In genomic region chr14:30943694-30944093, GRCh38 we compare ENCODE assay signal across 16 cellular contexts.
"Had no signal": no experiment of that assay in that cellular context is flagged by ENCODE, and none has a peak within 500 bp of the region (broad histone marks: within the 10 kb centered on the region; RNA-seq: fewer than 3 reads in every experiment).

No MANE protein-coding gene starts in this region.

- DNase-seq: cerebellar nuclear complex; effector CD4-positive, alpha-beta T cell; endodermal cell; glutamatergic neuron; islet precursor cell; left ventricle myocardium superior; naive thymus-derived CD4-positive, alpha-beta T cell; ovary; small intestine; stimulated activated CD4-positive, alpha-beta T cell treated with anti-CD3 and anti-CD28 coated beads, Interleukin-2, amount 100 ng/mL, for 48 hours; tibial artery had no signal

- H3K4me1 ChIP-seq: right atrium auricular region had no signal

- H3K27me3 Mint-ChIP-seq: naive thymus-derived CD4-positive, alpha-beta T cell; stimulated activated memory B cell treated with anti-CD40 and anti-IgM and Interleukin-4, amounts not matched to agents 10 μg/mL and 1 μg/mL and 100 μg/mL, for 72 hours; stimulated activated naive CD8-positive, alpha-beta T cell treated with anti-CD3 and anti-CD28 coated beads, Interleukin-15, Interleukin-2, amounts not matched to agents 100 ng/mL and 50 ng/mL, for 24 hours had no signal

- H3K36me3 ChIP-seq: ovary had no signal

- H3K27ac Mint-ChIP-seq: endodermal cell; stimulated activated memory B cell treated with anti-CD40 and anti-IgM and Interleukin-4, amounts not matched to agents 10 μg/mL and 1 μg/mL and 100 μg/mL, for 72 hours; stimulated activated naive CD8-positive, alpha-beta T cell treated with anti-CD3 and anti-CD28 coated beads, Interleukin-15, Interleukin-2, amounts not matched to agents 100 ng/mL and 50 ng/mL, for 24 hours had no signal

- H3K27ac ChIP-seq: gastroesophageal sphincter, ovary, right atrium auricular region, tibial artery, upper lobe of left lung had no signal

- H3K9me3 Mint-ChIP-seq: endodermal cell; naive thymus-derived CD4-positive, alpha-beta T cell; stimulated activated memory B cell treated with anti-CD40 and anti-IgM and Interleukin-4, amounts not matched to agents 10 μg/mL and 1 μg/mL and 100 μg/mL, for 72 hours; stimulated activated naive CD8-positive, alpha-beta T cell treated with anti-CD3 and anti-CD28 coated beads, Interleukin-15, Interleukin-2, amounts not matched to agents 100 ng/mL and 50 ng/mL, for 24 hours had no signal

- H3K9me3 ChIP-seq: gastroesophageal sphincter, ovary, right atrium auricular region, tibial artery, upper lobe of left lung had no signal

- H3K27me3 ChIP-seq: gastroesophageal sphincter, ovary, right atrium auricular region, tibial artery, upper lobe of left lung had no signal

- H3K4me1 Mint-ChIP-seq: stimulated activated memory B cell treated with anti-CD40 and anti-IgM and Interleukin-4, amounts not matched to agents 10 μg/mL and 1 μg/mL and 100 μg/mL, for 72 hours had no signal

- H3K4me3 ChIP-seq: gastroesophageal sphincter, ovary, right atrium auricular region, tibial artery, upper lobe of left lung had no signal

- FAIRE-seq: small intestine had no signal

- H3K4me3 Mint-ChIP-seq: endodermal cell; naive thymus-derived CD4-positive, alpha-beta T cell; stimulated activated memory B cell treated with anti-CD40 and anti-IgM and Interleukin-4, amounts not matched to agents 10 μg/mL and 1 μg/mL and 100 μg/mL, for 72 hours; stimulated activated naive CD8-positive, alpha-beta T cell treated with anti-CD3 and anti-CD28 coated beads, Interleukin-15, Interleukin-2, amounts not matched to agents 100 ng/mL and 50 ng/mL, for 24 hours had no signal

- ATAC-seq: gastroesophageal sphincter; left ventricle myocardium superior; naive thymus-derived CD4-positive, alpha-beta T cell; stimulated activated memory B cell treated with anti-CD40 and anti-IgM and Interleukin-4, amounts not matched to agents 10 μg/mL and 1 μg/mL and 100 μg/mL, for 72 hours had no signal
